ENCODE assay signal across 1 cellular context in the genomic region with DNA sequence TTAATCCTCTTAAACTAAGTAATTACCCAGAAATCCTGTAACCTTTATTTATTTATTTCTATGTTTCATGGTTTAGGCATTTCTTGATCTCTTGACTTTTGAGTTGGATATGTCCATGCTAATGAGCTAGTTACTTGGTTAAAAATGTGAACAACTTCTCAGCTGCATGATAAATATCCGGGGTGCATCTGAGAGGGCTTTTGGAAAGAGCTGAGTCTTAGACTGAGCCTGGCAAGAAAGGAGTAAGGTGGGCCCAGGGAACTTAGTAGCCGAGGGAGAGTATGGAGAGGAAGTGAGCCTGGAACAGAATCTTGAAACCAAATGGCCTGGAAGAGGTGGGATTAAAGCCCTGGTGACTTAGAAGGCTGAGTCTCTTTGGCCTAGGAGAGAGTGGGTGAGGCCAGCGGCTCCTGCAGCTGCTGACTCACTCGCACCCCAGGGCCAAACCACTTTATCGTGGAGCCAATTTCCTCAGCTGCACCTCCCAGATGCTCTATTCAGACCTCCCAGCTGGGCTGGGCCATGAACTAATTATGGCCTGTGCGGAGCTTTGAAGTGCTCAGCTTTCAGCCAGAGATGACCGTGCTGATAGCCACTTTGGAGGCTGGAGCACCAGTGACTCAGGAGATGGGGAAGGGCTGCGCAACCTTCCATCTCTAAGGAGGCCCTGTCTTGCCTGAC.
TF ChIP-seq lines count a peak whose summit lies in the region.

No MANE protein-coding gene starts in this region.

TF ChIP-seq in SK-N-SH treated with all-trans-retinoic acid at 6 μM for 48 hours, 23 proteins besides CTCF, POLR2A, EP300 and RAD21 (continued from another document):
- TF ChIP-seq ZNF565 (CRISPR knock-in tag; conservative IDR thresholded peaks at IDR 0.05; ENCODE audit: low read depth) (no peak), RARB (CRISPR knock-in tag; IDR thresholded peaks at IDR 0.05) (no peak), ESRRG (CRISPR knock-in tag; IDR thresholded peaks at IDR 0.05) (no peak), PPARA (CRISPR knock-in tag; IDR thresholded peaks at IDR 0.05; ENCODE audit: borderline replicate concordance) (no peak)
TF ChIP-seq in SK-N-SH treated with all-trans-retinoic acid at 6 μM for 48 hours: peak in this region for 0.
